Comparison of ENCODE assay signal across 1 cellular context in the genomic region with DNA sequence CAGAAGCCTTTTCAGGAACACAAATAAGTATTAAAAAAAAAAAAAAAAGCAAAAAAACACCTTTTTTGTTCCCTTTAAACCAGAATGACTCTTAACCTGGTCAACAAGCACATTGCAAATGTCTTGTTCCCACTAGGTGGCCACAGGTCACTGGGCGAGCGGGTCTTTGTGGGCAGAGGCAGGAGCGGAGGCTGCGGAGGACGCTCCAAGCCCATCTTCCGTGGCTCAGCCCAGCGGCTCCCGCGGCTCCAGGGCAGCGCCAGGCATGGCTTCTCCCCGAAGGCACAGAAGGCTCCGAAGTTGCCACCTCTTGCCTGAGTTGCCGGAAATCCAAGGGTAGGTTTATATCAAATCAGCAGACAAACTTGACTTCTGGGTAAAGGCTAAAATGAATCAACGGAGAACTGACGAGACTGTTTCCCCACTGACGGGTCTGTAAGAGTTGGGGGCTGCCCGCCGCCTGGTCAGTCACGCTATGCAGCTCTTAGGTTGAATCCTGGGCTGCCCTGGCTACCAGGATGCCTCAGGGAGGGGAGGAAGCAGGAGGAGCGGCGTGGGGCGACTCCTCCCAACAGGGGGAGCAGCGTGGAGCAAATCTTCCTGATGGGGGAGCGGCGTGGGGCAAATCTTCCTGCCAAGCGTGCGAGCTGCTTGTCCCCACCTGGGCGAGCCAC.
TF ChIP-seq lines count a peak whose summit lies in the region.

No MANE protein-coding gene starts in this region.

TF ChIP-seq in H1, 55 proteins besides CTCF, POLR2A, EP300 and RAD21:
- TF ChIP-seq SIRT6 (IDR thresholded peaks at IDR 0.05; ENCODE audit: low read length) (no peak), EGR1 (IDR thresholded peaks at IDR 0.05; ENCODE audit: borderline replicate concordance, low read depth, low read length) (peak; percentile 7; the same call in 1 of the 2 replicates)
